2 cellular contexts compared by ENCODE assay signal in the genomic region with DNA sequence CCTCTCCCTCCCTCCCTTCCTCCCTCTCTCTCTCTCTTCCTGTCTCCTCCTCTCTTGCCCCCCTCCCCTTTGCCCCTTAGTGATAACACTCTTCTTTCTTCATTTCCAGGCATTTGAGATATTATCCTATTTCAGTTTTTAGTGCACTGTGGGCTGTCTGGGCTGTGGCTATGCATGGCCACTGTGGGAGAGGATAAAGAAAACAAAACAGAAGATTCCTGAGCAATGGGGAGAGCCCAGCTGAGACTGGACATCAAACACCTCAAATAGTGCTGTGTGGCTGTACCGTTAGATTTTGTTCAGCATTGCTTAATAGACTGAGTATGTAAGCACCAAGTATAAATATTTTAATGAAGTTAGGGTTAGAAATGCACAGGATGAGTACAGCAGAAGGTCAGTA.
TF ChIP-seq lines count a peak whose summit lies in the region.

No MANE protein-coding gene starts in this region.

TF ChIP-seq in SK-N-SH, 30 proteins besides CTCF, POLR2A, EP300 and RAD21 (continued from another document):
- TF ChIP-seq, protein P1, sequence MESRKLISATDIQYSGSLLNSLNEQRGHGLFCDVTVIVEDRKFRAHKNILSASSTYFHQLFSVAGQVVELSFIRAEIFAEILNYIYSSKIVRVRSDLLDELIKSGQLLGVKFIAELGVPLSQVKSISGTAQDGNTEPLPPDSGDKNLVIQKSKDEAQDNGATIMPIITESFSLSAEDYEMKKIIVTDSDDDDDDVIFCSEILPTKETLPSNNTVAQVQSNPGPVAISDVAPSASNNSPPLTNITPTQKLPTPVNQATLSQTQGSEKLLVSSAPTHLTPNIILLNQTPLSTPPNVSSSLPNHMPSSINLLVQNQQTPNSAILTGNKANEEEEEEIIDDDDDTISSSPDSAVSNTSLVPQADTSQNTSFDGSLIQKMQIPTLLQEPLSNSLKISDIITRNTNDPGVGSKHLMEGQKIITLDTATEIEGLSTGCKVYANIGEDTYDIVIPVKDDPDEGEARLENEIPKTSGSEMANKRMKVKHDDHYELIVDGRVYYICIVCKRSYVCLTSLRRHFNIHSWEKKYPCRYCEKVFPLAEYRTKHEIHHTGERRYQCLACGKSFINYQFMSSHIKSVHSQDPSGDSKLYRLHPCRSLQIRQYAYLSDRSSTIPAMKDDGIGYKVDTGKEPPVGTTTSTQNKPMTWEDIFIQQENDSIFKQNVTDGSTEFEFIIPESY (IDR thresholded peaks at IDR 0.05; ENCODE audit: borderline replicate concordance, low read depth): no peak
- TF ChIP-seq POLR2AphosphoS5 (IDR thresholded peaks at IDR 0.05; ENCODE audit: low read depth, low read length) (no peak), EZH2phosphoT487 (IDR thresholded peaks at IDR 0.05; ENCODE audit: borderline replicate concordance, low read depth) (no peak), GABPA (IDR thresholded peaks at IDR 0.05; ENCODE audit: low read depth) (no peak), FOXM1 (IDR thresholded peaks at IDR 0.05; ENCODE audit: low read depth) (no peak), GATA2 (CRISPR knock-in tag; IDR thresholded peaks at IDR 0.05) (no peak), YY1 (IDR thresholded peaks at IDR 0.05; ENCODE audit: low read depth) (no peak), TEAD4 (IDR thresholded peaks at IDR 0.05; ENCODE audit: borderline replicate concordance, insufficient read depth) (no peak), FOXJ3 (CRISPR knock-in tag; IDR thresholded peaks at IDR 0.05) (no peak)
- TF ChIP-seq, protein P2, sequence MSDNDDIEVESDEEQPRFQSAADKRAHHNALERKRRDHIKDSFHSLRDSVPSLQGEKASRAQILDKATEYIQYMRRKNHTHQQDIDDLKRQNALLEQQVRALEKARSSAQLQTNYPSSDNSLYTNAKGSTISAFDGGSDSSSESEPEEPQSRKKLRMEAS (IDR thresholded peaks at IDR 0.05; ENCODE audit: low read depth): no peak
- TF ChIP-seq, protein P3, sequence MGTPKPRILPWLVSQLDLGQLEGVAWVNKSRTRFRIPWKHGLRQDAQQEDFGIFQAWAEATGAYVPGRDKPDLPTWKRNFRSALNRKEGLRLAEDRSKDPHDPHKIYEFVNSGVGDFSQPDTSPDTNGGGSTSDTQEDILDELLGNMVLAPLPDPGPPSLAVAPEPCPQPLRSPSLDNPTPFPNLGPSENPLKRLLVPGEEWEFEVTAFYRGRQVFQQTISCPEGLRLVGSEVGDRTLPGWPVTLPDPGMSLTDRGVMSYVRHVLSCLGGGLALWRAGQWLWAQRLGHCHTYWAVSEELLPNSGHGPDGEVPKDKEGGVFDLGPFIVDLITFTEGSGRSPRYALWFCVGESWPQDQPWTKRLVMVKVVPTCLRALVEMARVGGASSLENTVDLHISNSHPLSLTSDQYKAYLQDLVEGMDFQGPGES (IDR thresholded peaks at IDR 0.05; ENCODE audit: low read depth, low read length): no peak
- TF ChIP-seq, protein P4, sequence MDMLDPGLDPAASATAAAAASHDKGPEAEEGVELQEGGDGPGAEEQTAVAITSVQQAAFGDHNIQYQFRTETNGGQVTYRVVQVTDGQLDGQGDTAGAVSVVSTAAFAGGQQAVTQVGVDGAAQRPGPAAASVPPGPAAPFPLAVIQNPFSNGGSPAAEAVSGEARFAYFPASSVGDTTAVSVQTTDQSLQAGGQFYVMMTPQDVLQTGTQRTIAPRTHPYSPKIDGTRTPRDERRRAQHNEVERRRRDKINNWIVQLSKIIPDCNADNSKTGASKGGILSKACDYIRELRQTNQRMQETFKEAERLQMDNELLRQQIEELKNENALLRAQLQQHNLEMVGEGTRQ (IDR thresholded peaks at IDR 0.05; ENCODE audit: borderline replicate concordance, low read depth, low read length): no peak

TF ChIP-seq in SK-N-SH treated with all-trans-retinoic acid at 6 μM for 48 hours, 23 proteins besides CTCF, POLR2A, EP300 and RAD21 (continued from another document):
- TF ChIP-seq POU6F1 (CRISPR knock-in tag; IDR thresholded peaks at IDR 0.05; ENCODE audit: borderline replicate concordance, low read depth): no peak
- TF ChIP-seq RARB (CRISPR knock-in tag; IDR thresholded peaks at IDR 0.05): no peak
- no peak for TF ChIP-seq ZNF565 (CRISPR knock-in tag; conservative IDR thresholded peaks at IDR 0.05; ENCODE audit: low read depth)
- TF ChIP-seq, protein P5, sequence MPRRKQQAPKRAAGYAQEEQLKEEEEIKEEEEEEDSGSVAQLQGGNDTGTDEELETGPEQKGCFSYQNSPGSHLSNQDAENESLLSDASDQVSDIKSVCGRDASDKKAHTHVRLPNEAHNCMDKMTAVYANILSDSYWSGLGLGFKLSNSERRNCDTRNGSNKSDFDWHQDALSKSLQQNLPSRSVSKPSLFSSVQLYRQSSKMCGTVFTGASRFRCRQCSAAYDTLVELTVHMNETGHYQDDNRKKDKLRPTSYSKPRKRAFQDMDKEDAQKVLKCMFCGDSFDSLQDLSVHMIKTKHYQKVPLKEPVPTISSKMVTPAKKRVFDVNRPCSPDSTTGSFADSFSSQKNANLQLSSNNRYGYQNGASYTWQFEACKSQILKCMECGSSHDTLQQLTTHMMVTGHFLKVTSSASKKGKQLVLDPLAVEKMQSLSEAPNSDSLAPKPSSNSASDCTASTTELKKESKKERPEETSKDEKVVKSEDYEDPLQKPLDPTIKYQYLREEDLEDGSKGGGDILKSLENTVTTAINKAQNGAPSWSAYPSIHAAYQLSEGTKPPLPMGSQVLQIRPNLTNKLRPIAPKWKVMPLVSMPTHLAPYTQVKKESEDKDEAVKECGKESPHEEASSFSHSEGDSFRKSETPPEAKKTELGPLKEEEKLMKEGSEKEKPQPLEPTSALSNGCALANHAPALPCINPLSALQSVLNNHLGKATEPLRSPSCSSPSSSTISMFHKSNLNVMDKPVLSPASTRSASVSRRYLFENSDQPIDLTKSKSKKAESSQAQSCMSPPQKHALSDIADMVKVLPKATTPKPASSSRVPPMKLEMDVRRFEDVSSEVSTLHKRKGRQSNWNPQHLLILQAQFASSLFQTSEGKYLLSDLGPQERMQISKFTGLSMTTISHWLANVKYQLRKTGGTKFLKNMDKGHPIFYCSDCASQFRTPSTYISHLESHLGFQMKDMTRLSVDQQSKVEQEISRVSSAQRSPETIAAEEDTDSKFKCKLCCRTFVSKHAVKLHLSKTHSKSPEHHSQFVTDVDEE (CRISPR knock-in tag; IDR thresholded peaks at IDR 0.05): no peak
- no peak for TF ChIP-seq TCF4 (CRISPR knock-in tag; IDR thresholded peaks at IDR 0.05; ENCODE audit: borderline replicate concordance)
- TF ChIP-seq OSR1 (CRISPR knock-in tag; IDR thresholded peaks at IDR 0.05): no peak
- TF ChIP-seq ZC3H10 (CRISPR knock-in tag; IDR thresholded peaks at IDR 0.05): no peak
- no peak for TF ChIP-seq CSRNP3 (CRISPR knock-in tag; IDR thresholded peaks at IDR 0.05)
- no peak for TF ChIP-seq ESRRG (CRISPR knock-in tag; IDR thresholded peaks at IDR 0.05)
- no peak for TF ChIP-seq CSDC2 (CRISPR knock-in tag; IDR thresholded peaks at IDR 0.05)
- TF ChIP-seq PPARA (CRISPR knock-in tag; IDR thresholded peaks at IDR 0.05; ENCODE audit: borderline replicate concordance): no peak
